ENCODE assay signal across 13 cellular contexts in the genomic region with DNA sequence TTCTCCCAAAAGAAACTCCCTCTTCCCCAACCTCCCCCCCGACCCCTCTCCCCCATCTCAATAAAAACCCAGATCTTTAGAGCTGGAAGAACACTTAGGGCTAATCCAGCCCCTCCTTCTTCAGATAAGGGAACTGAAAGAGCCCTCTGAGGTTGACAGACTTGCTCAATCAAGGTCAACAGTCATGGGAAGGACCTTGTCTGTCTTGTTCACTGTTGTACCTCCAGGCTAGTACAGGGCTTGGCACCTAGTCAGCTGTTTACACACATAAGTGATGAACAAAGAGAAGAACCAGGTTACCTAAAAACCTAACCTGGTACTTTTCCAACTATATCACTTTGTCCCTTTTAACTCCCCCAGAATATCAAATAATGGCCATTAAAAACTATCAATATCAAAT. TPM values are rescaled to one million over a fixed set of nuclear protein-coding genes. Genes with fewer than 3 reads are reported as not detected.
DNase-seq lines count a peak whose midpoint lies in the region; ATAC-seq, FAIRE-seq and TF ChIP-seq lines count a peak whose summit lies in the region.
"Had no signal": no experiment of that assay in that cellular context is flagged by ENCODE, and none has a peak within 500 bp of the region (broad histone marks: within the 10 kb centered on the region; RNA-seq: fewer than 3 reads in every experiment).

No MANE protein-coding gene starts in this region.

- no peak overlapping the region for H3K4me3 Mint-ChIP-seq in activated naive CD8-positive, alpha-beta T cell treated with anti-CD3 and anti-CD28 coated beads for 36 hours
- no peak overlapping the region for H3K4me3 Mint-ChIP-seq in glutamatergic neuron (ENCODE audit: unreplicated experiment)

- FAIRE-seq in GM18507 (lab: Jason Lieb, UNC), result peak; percentile 75

- peaks cover 51% of the 10 kb centered on the region for H3K4me1 Mint-ChIP-seq in activated naive CD8-positive, alpha-beta T cell treated with anti-CD3 and anti-CD28 coated beads for 36 hours
- no peaks in the 10 kb centered on the region for H3K4me1 Mint-ChIP-seq in glutamatergic neuron (ENCODE audit: low read depth, unreplicated experiment)

- 75 to 100% (median 91%) methylated on average over 1 of the region's 1 CpG for WGBS in adrenal gland, 4 donors

- no peaks in the 10 kb centered on the region for H3K9me3 ChIP-seq in adrenal gland (replicated peaks in 1 of 3)

- no peak overlapping the region for H3K4me3 ChIP-seq in adrenal gland

- H3K27me3 ChIP-seq in adrenal gland, result no peaks in the 10 kb centered on the region

- no peaks in the 10 kb centered on the region for H3K27me3 Mint-ChIP-seq in activated naive CD8-positive, alpha-beta T cell treated with anti-CD3 and anti-CD28 coated beads for 36 hours
- H3K27me3 Mint-ChIP-seq in glutamatergic neuron (ENCODE audit: unreplicated experiment), result peaks cover 1% of the 10 kb centered on the region

- H3K36me3 ChIP-seq in adrenal gland (replicated peaks in 1 of 2), result no peaks in the 10 kb centered on the region

- H3K9me3 Mint-ChIP-seq in activated naive CD8-positive, alpha-beta T cell treated with anti-CD3 and anti-CD28 coated beads for 36 hours, result peaks cover 5% of the 10 kb centered on the region
- peaks cover 3% of the 10 kb centered on the region for H3K9me3 Mint-ChIP-seq in glutamatergic neuron (ENCODE audit: unreplicated experiment)

- TF ChIP-seq CTCF in 22Rv1 (IDR thresholded peaks at IDR 0.05) (no peak), glutamatergic neuron (IDR thresholded peaks at IDR 0.05; ENCODE audit: partially characterized antibody, unreplicated experiment) (no peak), adrenal gland (IDR thresholded peaks at IDR 0.05) (no peak)

- H3K4me1 ChIP-seq in adrenal gland (replicated peaks in 1 of 2), result peaks cover 0 to 20% of the 10 kb centered on the region in 2 donors

- DNase-seq in GM18507 (ENCODE audit: extremely low spot score, insufficient read length, low read depth) (no peak), SW 1271 (lab: John Stamatoyannopoulos, UW) (no peak), glutamatergic neuron (no peak), H4 (ENCODE audit: low spot score) (no peak), adrenal gland (no peak)
- DNase-seq in activated naive CD8-positive, alpha-beta T cell treated with anti-CD3 and anti-CD28 coated beads for 36 hours, result no peak
- DNase-seq: COR-L47; NCI-H2107; SIG-M5; stimulated activated CD4-positive, alpha-beta T cell treated with anti-CD3 and anti-CD28 coated beads, Interleukin-4, amount 100 ng/mL, for 1 hour; trophoblast cell had no signal

- intact Hi-C loops in adrenal gland (cut with DNase I), result loop anchor here in 1 of 2 donors (10.0 kb wide), 1 partner anchor 120 kb away; a partner anchor contains a TSS

- no peak for TF ChIP-seq POLR2A in adrenal gland (IDR thresholded peaks at IDR 0.05)

- H3K36me3 Mint-ChIP-seq in activated naive CD8-positive, alpha-beta T cell treated with anti-CD3 and anti-CD28 coated beads for 36 hours, result peaks cover 21% of the 10 kb centered on the region
- H3K36me3 Mint-ChIP-seq in glutamatergic neuron (ENCODE audit: unreplicated experiment), result no peaks in the 10 kb centered on the region

- H3K27ac ChIP-seq in 22Rv1 (peak overlapping the region; percentile 82; the same call in 1 of the 2 replicates), adrenal gland (no peak overlapping the region)

- ATAC-seq in HG02884 (IDR thresholded peaks at IDR 0.05; ENCODE audit: unreplicated experiment), result peak; percentile 21

- H3K27ac Mint-ChIP-seq in activated naive CD8-positive, alpha-beta T cell treated with anti-CD3 and anti-CD28 coated beads for 36 hours, result peak overlapping the region; percentile 37
- no peak overlapping the region for H3K27ac Mint-ChIP-seq in glutamatergic neuron (ENCODE audit: unreplicated experiment)

RNA-seq across cellular contexts. Expression of a gene that starts 2.4 kb away (rescaled TPM):
- total RNA-seq in activated naive CD8-positive, alpha-beta T cell treated with anti-CD3 and anti-CD28 coated beads for 36 hours, result 10 to 100 TPM; 16.2 to 17.3 TPM
- total RNA-seq in glutamatergic neuron (ENCODE audit: unreplicated experiment), result 3.1 TPM
- 4.5 and 7.7 TPM in 2 replicates for total RNA-seq in H4 (2014; rRNA removed; shearing (Covaris generic))
- total RNA-seq in adrenal gland, result 10 to 100 TPM in 6 of 8 donors, 1 to 10 TPM in 2; 7.3 to 14.4 (median 12.8) TPM
- polyA plus RNA-seq in adrenal gland, result 1 to 10 TPM; 3.7 to 6.8 (median 4.9) TPM
